In genomic region chr13:111177081-111177711, GRCh38 we compare ENCODE assay signal across 8 cellular contexts.
DNase-seq lines count a peak whose midpoint lies in the region; ATAC-seq and TF ChIP-seq lines count a peak whose summit lies in the region.

No MANE protein-coding gene starts in this region.

- no peaks in the 10 kb centered on the region for H3K27me3 ChIP-seq in MM.1S (replicated peaks; ENCODE audit: insufficient read depth, low read length)

- no peaks in the 10 kb centered on the region for H4K20me1 ChIP-seq in MM.1S (ENCODE audit: insufficient read depth, low read length)

- DNase-seq in activated CD8-positive, alpha-beta T cell treated with anti-CD3 and anti-CD28 coated beads for 36 hours = peak; percentile 71
- peak; percentile 17 to 23 for DNase-seq in foreskin fibroblast
- DNase-seq in pons (ENCODE audit: low spot score) = peak; percentile 89
- DNase-seq in HUDEP-2 (lab: John Stamatoyannopoulos, UW; ENCODE audit: unreplicated experiment in 76 of 76) = no peak
- no peak for DNase-seq in MM.1S

- H3K4me3 ChIP-seq in foreskin fibroblast (ENCODE audit: low read depth in 1 of 2, low read length in 2 of 2) (no peak overlapping the region), MM.1S (ENCODE audit: low read length) (no peak overlapping the region)

- H3K9ac ChIP-seq in MM.1S (ENCODE audit: low read length) = no peak overlapping the region

- no peaks in the 10 kb centered on the region for H3K36me3 ChIP-seq in MM.1S (replicated peaks; ENCODE audit: insufficient read depth, low read length)

- H3K4me2 ChIP-seq in MM.1S (ENCODE audit: low read depth, low read length) = no peak overlapping the region

- peaks cover 67% of the 10 kb centered on the region for H3K36me3 Mint-ChIP-seq in activated CD8-positive, alpha-beta T cell treated with anti-CD3 and anti-CD28 coated beads for 36 hours (ENCODE audit: low read depth)

- H3K27ac ChIP-seq in MM.1S (ENCODE audit: low read length) = no peak overlapping the region

- H3K4me1 ChIP-seq in MM.1S (ENCODE audit: low read length) = no peaks in the 10 kb centered on the region

- intact Hi-C loops in activated CD8-positive, alpha-beta T cell treated with anti-CD3 and anti-CD28 coated beads for 36 hours (cut with micrococcal nuclease) = no loop called here

- no peaks in the 10 kb centered on the region for H3K9me3 ChIP-seq in MM.1S (replicated peaks; ENCODE audit: insufficient read depth, low read length)

- no peak overlapping the region for H2AFZ ChIP-seq in MM.1S (ENCODE audit: low read length)

- peaks cover 96% of the 10 kb centered on the region for H3K79me2 ChIP-seq in MM.1S (ENCODE audit: low read length)

- no peaks in the 10 kb centered on the region for H3F3A ChIP-seq in MM.1S (ENCODE audit: insufficient read depth, low read length)

- H3K4me3 Mint-ChIP-seq in activated CD8-positive, alpha-beta T cell treated with anti-CD3 and anti-CD28 coated beads for 36 hours = no peak overlapping the region

- CTCF ChIA-PET in activated CD8-positive, alpha-beta T cell treated with anti-CD3 and anti-CD28 coated beads for 36 hours (lab: Charles Lee) = no interaction called here

- peaks cover 70% of the 10 kb centered on the region for H3K4me1 Mint-ChIP-seq in activated CD8-positive, alpha-beta T cell treated with anti-CD3 and anti-CD28 coated beads for 36 hours (ENCODE audit: low read depth)

- H3K9me3 Mint-ChIP-seq in activated CD8-positive, alpha-beta T cell treated with anti-CD3 and anti-CD28 coated beads for 36 hours = peaks cover 12% of the 10 kb centered on the region

- ATAC-seq in GM18907 (IDR thresholded peaks at IDR 0.05; ENCODE audit: unreplicated experiment) = peak; percentile 76
- peak; percentile 89 for ATAC-seq in HG03135 (IDR thresholded peaks at IDR 0.05; ENCODE audit: unreplicated experiment)
- peak; percentile 75 for ATAC-seq in activated CD8-positive, alpha-beta T cell treated with anti-CD3 and anti-CD28 coated beads for 36 hours
- ATAC-seq in GM21529 (IDR thresholded peaks at IDR 0.05; ENCODE audit: unreplicated experiment) = no peak

- no peak for TF ChIP-seq CTCF in activated CD8-positive, alpha-beta T cell treated with anti-CD3 and anti-CD28 coated beads for 36 hours (IDR thresholded peaks at IDR 0.05)
- no peak for TF ChIP-seq CTCF in foreskin fibroblast (IDR thresholded peaks at IDR 0.05; ENCODE audit: low read depth, low read length)
- no peak for TF ChIP-seq CTCF in MM.1S (IDR thresholded peaks at IDR 0.05; ENCODE audit: low read length)

- H3K27ac Mint-ChIP-seq in activated CD8-positive, alpha-beta T cell treated with anti-CD3 and anti-CD28 coated beads for 36 hours = peak overlapping the region; percentile 83

- POLR2A ChIA-PET in activated CD8-positive, alpha-beta T cell treated with anti-CD3 and anti-CD28 coated beads for 36 hours (lab: Charles Lee) = interaction anchor here (1.0 to 3.0 kb wide), 2 partner anchors 12 to 19 kb away, joined by 3 to 10 read pairs; no protein-coding TSS in a partner anchor

- no peaks in the 10 kb centered on the region for H3K27me3 Mint-ChIP-seq in activated CD8-positive, alpha-beta T cell treated with anti-CD3 and anti-CD28 coated beads for 36 hours

- no peaks in the 10 kb centered on the region for H3K9me2 ChIP-seq in MM.1S (replicated peaks; ENCODE audit: insufficient read depth, low read length)

Comparison
In these comparisons a context has a peak if more than half of its experiments do, and no peak if none do; other contexts are left out.
1. DNase-seq: peak in activated CD8-positive, alpha-beta T cell treated with anti-CD3 and anti-CD28 coated beads for 36 hours (single experiment), foreskin fibroblast (2 of 2) and pons (single experiment); none in HUDEP-2 (0 of 76) and MM.1S (single experiment).